In genomic region chrX:109049903-109050302, GRCh38 we compare ENCODE assay signal across 19 cellular contexts.
A peak's percentile ranks its signal among the peaks of the same experiment; 100 is the strongest.
DNase-seq lines count a peak whose midpoint lies in the region; ATAC-seq, FAIRE-seq and TF ChIP-seq lines count a peak whose summit lies in the region.
"Had no signal": no experiment of that assay in that cellular context is flagged by ENCODE, and none has a peak within 500 bp of the region (broad histone marks: within the 10 kb centered on the region; RNA-seq: fewer than 3 reads in every experiment).

No MANE protein-coding gene starts in this region.

- H3K27me3 Mint-ChIP-seq in HFFc6 (ENCODE audit: insufficient read depth), result no peaks in the 10 kb centered on the region
- H3K27me3 Mint-ChIP-seq: effector memory CD8-positive, alpha-beta T cell had no signal

- H3K36me3 Mint-ChIP-seq in HFFc6 (ENCODE audit: low read depth), result no peaks in the 10 kb centered on the region
- H3K36me3 Mint-ChIP-seq: stimulated activated effector memory CD8-positive, alpha-beta T cell treated with anti-CD3 and anti-CD28 coated beads, Interleukin-12 subunit alpha, Interleukin-12 subunit beta, amount 100 ng/mL, for 72 hours had no signal

- H3K9me3 ChIP-seq in WERI-Rb-1 (ENCODE audit: severe bottlenecking) (no peaks in the 10 kb centered on the region), small intestine (ENCODE audit: control insufficient read depth, low read depth) (no peaks in the 10 kb centered on the region)
- H3K9me3 ChIP-seq: BE2C, thoracic aorta had no signal

- no peaks in the 10 kb centered on the region for H3K27me3 ChIP-seq in H7 (ENCODE audit: control insufficient read depth, insufficient read depth, low read length)
- peaks cover 29% of the 10 kb centered on the region for H3K27me3 ChIP-seq in WERI-Rb-1 (ENCODE audit: insufficient read depth, low read depth, severe bottlenecking)
- no peaks in the 10 kb centered on the region for H3K27me3 ChIP-seq in small intestine (ENCODE audit: control insufficient read depth in 2 of 2, insufficient read depth in 2 of 2, low read length in 2 of 2)
- H3K27me3 ChIP-seq: BE2C had no signal

- H3K4me3 ChIP-seq in H7 (ENCODE audit: insufficient read depth, low read depth, low read length), result no peak overlapping the region
- no peak overlapping the region for H3K4me3 ChIP-seq in WERI-Rb-1 (ENCODE audit: low read depth, low read length)
- H3K4me3 ChIP-seq in fibroblast of pulmonary artery (replicated peaks; ENCODE audit: low read depth, low read length), result no peak overlapping the region
- H3K4me3 ChIP-seq in small intestine (ENCODE audit: low read depth in 1 of 2, low read length in 2 of 2), result no peak overlapping the region
- H3K4me3 ChIP-seq: thoracic aorta had no signal

- H3K9me3 Mint-ChIP-seq in HFFc6, result peaks cover 6% of the 10 kb centered on the region; the same call in 1 of the 2 replicates

- H3K27ac ChIP-seq in WERI-Rb-1 (no peak overlapping the region), small intestine (ENCODE audit: low read depth in 1 of 2, low read length in 1 of 2) (no peak overlapping the region)
- H3K27ac ChIP-seq: thoracic aorta had no signal

- H3K4me1 Mint-ChIP-seq in HFFc6 (ENCODE audit: low read depth), result no peaks in the 10 kb centered on the region
- H3K4me1 Mint-ChIP-seq: stimulated activated effector memory CD8-positive, alpha-beta T cell treated with anti-CD3 and anti-CD28 coated beads, Interleukin-12 subunit alpha, Interleukin-12 subunit beta, amount 100 ng/mL, for 72 hours had no signal

- peak; percentile 47 for FAIRE-seq in small intestine (lab: Jason Lieb, UNC)

- DNase-seq in H7 (peak; percentile 43), WERI-Rb-1 (no peak), fibroblast of pulmonary artery (ENCODE audit: low read depth) (peak; percentile 0), small intestine (no peak), HFFc6 (no peak), GOT3 (lab: John Stamatoyannopoulos, UW) (no peak)
- DNase-seq: activated CD4-positive, alpha-beta T cell treated with anti-CD3 and anti-CD28 coated beads for 1 hour; activated effector memory CD4-positive, alpha-beta T cell treated with anti-CD3 and anti-CD28 coated beads, Interleukin-2, amount 50 U/mL, for 16 hours; BE2C; effector memory CD8-positive, alpha-beta T cell; hypothalamus; NCI-H187 treated with DMSO at 0.1 percent for 48 hours; NCI-H510A treated with DMSO at 0.1 percent for 48 hours; OCI-M1; retina; T1000 had no signal

- ATAC-seq in HG03469 (IDR thresholded peaks at IDR 0.05; ENCODE audit: unreplicated experiment), result no peak
- ATAC-seq: effector memory CD8-positive, alpha-beta T cell; stimulated activated effector memory CD8-positive, alpha-beta T cell treated with anti-CD3 and anti-CD28 coated beads, Interleukin-12 subunit alpha, Interleukin-12 subunit beta, amount 100 ng/mL, for 72 hours had no signal

- no peaks in the 10 kb centered on the region for H3K4me1 ChIP-seq in small intestine (ENCODE audit: control insufficient read depth in 2 of 2, insufficient read depth in 1 of 2, low read depth in 1 of 2, low read length in 1 of 2)
- H3K4me1 ChIP-seq: BE2C had no signal

- no peaks in the 10 kb centered on the region for H3K36me3 ChIP-seq in H7 (replicated peaks; ENCODE audit: control insufficient read depth, insufficient read depth, low read length)
- H3K36me3 ChIP-seq in WERI-Rb-1, result no peaks in the 10 kb centered on the region
- no peaks in the 10 kb centered on the region for H3K36me3 ChIP-seq in small intestine (ENCODE audit: control insufficient read depth in 2 of 2, insufficient read depth in 2 of 2, low read length in 2 of 2)
- H3K36me3 ChIP-seq: BE2C, thoracic aorta had no signal

- no peak overlapping the region for H3K27ac Mint-ChIP-seq in HFFc6
- H3K27ac Mint-ChIP-seq: effector memory CD8-positive, alpha-beta T cell; stimulated activated effector memory CD8-positive, alpha-beta T cell treated with anti-CD3 and anti-CD28 coated beads, Interleukin-12 subunit alpha, Interleukin-12 subunit beta, amount 100 ng/mL, for 72 hours had no signal

- WGBS in small intestine, 3 donors, result 31 to 34% (median 33%) methylated on average over 2 of the region's 2 CpGs

- 0 out of 2 replicates have a peak, but pooled peaks have one; percentile 2 for TF ChIP-seq CTCF in WERI-Rb-1 (IDR thresholded peaks at IDR 0.05; ENCODE audit: low read depth, low read length)
- peak; percentile 18 for TF ChIP-seq CTCF in fibroblast of pulmonary artery (IDR thresholded peaks at IDR 0.05; ENCODE audit: low read length, missing control alignments)
- TF ChIP-seq CTCF in HFFc6 (IDR thresholded peaks at IDR 0.05), result no peak

- H3K4me3 Mint-ChIP-seq in HFFc6, result no peak overlapping the region
- H3K4me3 Mint-ChIP-seq: effector memory CD8-positive, alpha-beta T cell; stimulated activated effector memory CD8-positive, alpha-beta T cell treated with anti-CD3 and anti-CD28 coated beads, Interleukin-12 subunit alpha, Interleukin-12 subunit beta, amount 100 ng/mL, for 72 hours had no signal

Comparison
In these comparisons a context has a peak if more than half of its experiments do, and no peak if none do; other contexts are left out.
1. DNase-seq: peak in H7 (single experiment) and fibroblast of pulmonary artery (single experiment); none in WERI-Rb-1 (single experiment), small intestine (single experiment), HFFc6 (single experiment) and GOT3 (single experiment).